16 cellular contexts compared by ENCODE assay signal in genomic region chr9:131651160-131651559, GRCh38.
DNase-seq lines count a peak whose midpoint lies in the region; ATAC-seq and TF ChIP-seq lines count a peak whose summit lies in the region.
"Had no signal": no experiment of that assay in that cellular context is flagged by ENCODE, and none has a peak within 500 bp of the region (broad histone marks: within the 10 kb centered on the region; RNA-seq: fewer than 3 reads in every experiment).

No MANE protein-coding gene starts in this region.

- no peak overlapping the region for H2AFZ ChIP-seq in SK-N-SH (ENCODE audit: low read depth)

- peaks cover 47% of the 10 kb centered on the region for H3K4me1 Mint-ChIP-seq in activated CD8-positive, alpha-beta T cell treated with anti-CD3 and anti-CD28 coated beads for 36 hours (ENCODE audit: low read depth)
- H3K4me1 Mint-ChIP-seq in activated CD8-positive, alpha-beta T cell treated with anti-CD3 and anti-CD28 coated beads, Interleukin-2, amount 10 ng/mL, durations not matched to agents 7 days and 5 days (ENCODE audit: low read depth): peaks cover 24% of the 10 kb centered on the region
- H3K4me1 Mint-ChIP-seq in IgD-negative memory B cell: peaks cover 29 to 52% (median 36%) of the 10 kb centered on the region in 3 donors
- H3K4me1 Mint-ChIP-seq in dendritic cell treated with granulocyte-macrophage colony-stimulating factor and Interleukin-4, amounts not matched to agents 40 ng/mL and 50 ng/mL, for 4 days (ENCODE audit: low read depth): peaks cover 65% of the 10 kb centered on the region

- H3K9me3 ChIP-seq in skeletal muscle satellite cell (replicated peaks; ENCODE audit: low read length): no peaks in the 10 kb centered on the region
- H3K9me3 ChIP-seq in SK-N-SH: no peaks in the 10 kb centered on the region
- H3K9me3 ChIP-seq: heart right ventricle, thyroid gland had no signal

- H3K27me3 ChIP-seq in skeletal muscle satellite cell (ENCODE audit: control insufficient read depth, insufficient read depth, low read length) (no peaks in the 10 kb centered on the region), SK-N-SH (ENCODE audit: insufficient read depth) (no peaks in the 10 kb centered on the region)
- H3K27me3 ChIP-seq: heart right ventricle, thyroid gland had no signal

- peak; percentile 50 for DNase-seq in activated CD8-positive, alpha-beta T cell treated with anti-CD3 and anti-CD28 coated beads for 36 hours
- DNase-seq in activated CD8-positive, alpha-beta T cell treated with anti-CD3 and anti-CD28 coated beads, Interleukin-2, amount 10 ng/mL, durations not matched to agents 7 days and 5 days: no peak
- DNase-seq in SK-N-SH (no peak), NCI-H748 (lab: John Stamatoyannopoulos, UW; ENCODE audit: unreplicated experiment) (no peak), NCI-H1694 treated with DMSO at 0.1 percent for 48 hours (lab: John Stamatoyannopoulos, UW) (no peak)
- DNase-seq: ACHN; central memory CD4-positive, alpha-beta T cell; DMS79 treated with DMSO at 0.1 percent for 48 hours; heart right ventricle; NCI-H1048; thyroid gland had no signal

- H3K27ac ChIP-seq in SK-N-SH (ENCODE audit: low read depth in 2 of 2, low read length in 1 of 2): no peak overlapping the region
- H3K27ac ChIP-seq: SK-N-MC had no signal

- H3K9ac ChIP-seq in skeletal muscle satellite cell (ENCODE audit: low read depth, low read length): peak overlapping the region; percentile 36
- H3K9ac ChIP-seq in SK-N-SH: no peak overlapping the region

- H4K20me1 ChIP-seq in SK-N-SH (ENCODE audit: insufficient read depth): peaks cover 15% of the 10 kb centered on the region; the same call in 1 of the 2 replicates

- intact Hi-C loops in activated CD8-positive, alpha-beta T cell treated with anti-CD3 and anti-CD28 coated beads for 36 hours (cut with micrococcal nuclease): no loop called here
- intact Hi-C loops in dendritic cell treated with granulocyte-macrophage colony-stimulating factor and Interleukin-4, amounts not matched to agents 40 ng/mL and 50 ng/mL, for 4 days (cut with micrococcal nuclease): no loop called here

- H3K4me3 ChIP-seq in skeletal muscle satellite cell (ENCODE audit: low read length) (no peak overlapping the region), SK-N-SH (ENCODE audit: low read depth in 2 of 2, low read length in 1 of 2) (no peak overlapping the region)
- H3K4me3 ChIP-seq: heart right ventricle, SK-N-MC, thyroid gland had no signal

- peaks cover 25% of the 10 kb centered on the region for H3K79me2 ChIP-seq in SK-N-SH (ENCODE audit: insufficient read depth)

- WGBS in SK-N-SH (ENCODE audit: low lambda C conversion rate): 98% methylated on average over 2 of the region's 2 CpGs

- peak overlapping the region; percentile 85 for H3K27ac Mint-ChIP-seq in activated CD8-positive, alpha-beta T cell treated with anti-CD3 and anti-CD28 coated beads for 36 hours
- no peak overlapping the region for H3K27ac Mint-ChIP-seq in activated CD8-positive, alpha-beta T cell treated with anti-CD3 and anti-CD28 coated beads, Interleukin-2, amount 10 ng/mL, durations not matched to agents 7 days and 5 days
- peak overlapping the region; percentile 13 to 59 (median 40) for H3K27ac Mint-ChIP-seq in IgD-negative memory B cell
- H3K27ac Mint-ChIP-seq in dendritic cell treated with granulocyte-macrophage colony-stimulating factor and Interleukin-4, amounts not matched to agents 40 ng/mL and 50 ng/mL, for 4 days: peak overlapping the region; percentile 95

- no peaks in the 10 kb centered on the region for H3K9me2 ChIP-seq in SK-N-SH

- no peaks in the 10 kb centered on the region for H3F3A ChIP-seq in SK-N-SH (replicated peaks; ENCODE audit: insufficient read depth)

- H3K36me3 ChIP-seq in skeletal muscle satellite cell (ENCODE audit: insufficient read depth, low read length) (no peaks in the 10 kb centered on the region), SK-N-SH (replicated peaks in 1 of 2; ENCODE audit: control insufficient read depth in 1 of 2, insufficient read depth in 2 of 2, low read length in 1 of 2) (peaks cover 8 to 9% of the 10 kb centered on the region in 2 experiments)
- H3K36me3 ChIP-seq: thyroid gland had no signal

- no peak overlapping the region for H3K4me3 Mint-ChIP-seq in activated CD8-positive, alpha-beta T cell treated with anti-CD3 and anti-CD28 coated beads for 36 hours
- H3K4me3 Mint-ChIP-seq in activated CD8-positive, alpha-beta T cell treated with anti-CD3 and anti-CD28 coated beads, Interleukin-2, amount 10 ng/mL, durations not matched to agents 7 days and 5 days: no peak overlapping the region
- no peak overlapping the region for H3K4me3 Mint-ChIP-seq in IgD-negative memory B cell
- H3K4me3 Mint-ChIP-seq in dendritic cell treated with granulocyte-macrophage colony-stimulating factor and Interleukin-4, amounts not matched to agents 40 ng/mL and 50 ng/mL, for 4 days: no peak overlapping the region
- H3K4me3 Mint-ChIP-seq: neural crest cell had no signal

- H3K27me3 Mint-ChIP-seq in activated CD8-positive, alpha-beta T cell treated with anti-CD3 and anti-CD28 coated beads for 36 hours: no peaks in the 10 kb centered on the region
- H3K27me3 Mint-ChIP-seq in activated CD8-positive, alpha-beta T cell treated with anti-CD3 and anti-CD28 coated beads, Interleukin-2, amount 10 ng/mL, durations not matched to agents 7 days and 5 days (ENCODE audit: low read depth): no peaks in the 10 kb centered on the region
- H3K27me3 Mint-ChIP-seq in IgD-negative memory B cell: no peaks in the 10 kb centered on the region
- H3K27me3 Mint-ChIP-seq in dendritic cell treated with granulocyte-macrophage colony-stimulating factor and Interleukin-4, amounts not matched to agents 40 ng/mL and 50 ng/mL, for 4 days: no peaks in the 10 kb centered on the region

- peak overlapping the region; percentile 15 for H3K4me2 ChIP-seq in skeletal muscle satellite cell (ENCODE audit: low read length)
- no peak overlapping the region for H3K4me2 ChIP-seq in SK-N-SH

- H3K36me3 Mint-ChIP-seq in activated CD8-positive, alpha-beta T cell treated with anti-CD3 and anti-CD28 coated beads for 36 hours (ENCODE audit: low read depth): peaks cover 26% of the 10 kb centered on the region
- peaks cover 26% of the 10 kb centered on the region for H3K36me3 Mint-ChIP-seq in activated CD8-positive, alpha-beta T cell treated with anti-CD3 and anti-CD28 coated beads, Interleukin-2, amount 10 ng/mL, durations not matched to agents 7 days and 5 days (ENCODE audit: low read depth)
- peaks cover 3% of the 10 kb centered on the region for H3K36me3 Mint-ChIP-seq in IgD-negative memory B cell
- H3K36me3 Mint-ChIP-seq in dendritic cell treated with granulocyte-macrophage colony-stimulating factor and Interleukin-4, amounts not matched to agents 40 ng/mL and 50 ng/mL, for 4 days (ENCODE audit: low read depth): peaks cover 59% of the 10 kb centered on the region

- TF ChIP-seq CTCF in activated CD8-positive, alpha-beta T cell treated with anti-CD3 and anti-CD28 coated beads for 36 hours (IDR thresholded peaks at IDR 0.05): no peak
- no peak for TF ChIP-seq CTCF in SK-N-SH (IDR thresholded peaks at IDR 0.05)

- CTCF ChIA-PET in activated CD8-positive, alpha-beta T cell treated with anti-CD3 and anti-CD28 coated beads for 36 hours (lab: Charles Lee): interaction anchor here (0.9 kb wide), 1 partner anchor 18 kb away, joined by 3 read pairs; no protein-coding TSS in a partner anchor
- CTCF ChIA-PET in activated CD8-positive, alpha-beta T cell treated with anti-CD3 and anti-CD28 coated beads, Interleukin-2, amount 10 ng/mL, durations not matched to agents 7 days and 5 days (lab: Charles Lee): no interaction called here
- CTCF ChIA-PET in SK-N-SH (lab: Yijun Ruan, JAX): interaction anchor here (0.6 to 0.8 kb wide), 2 partner anchors 13 to 239 kb away, joined by 3 read pairs; no protein-coding TSS in a partner anchor

- H3K4me1 ChIP-seq in skeletal muscle satellite cell (ENCODE audit: control insufficient read depth, insufficient read depth, low read length): peaks cover 25% of the 10 kb centered on the region
- H3K4me1 ChIP-seq in SK-N-SH (ENCODE audit: control insufficient read depth in 1 of 2, insufficient read depth in 2 of 2, low read depth in 1 of 2, low read length in 1 of 2): no peaks in the 10 kb centered on the region

- POLR2A ChIA-PET in activated CD8-positive, alpha-beta T cell treated with anti-CD3 and anti-CD28 coated beads for 36 hours (lab: Charles Lee): interaction anchor here (0.8 to 1.1 kb wide), 3 partner anchors 15 to 93 kb away, joined by 3 to 4 read pairs (median 3); no protein-coding TSS in a partner anchor
- POLR2A ChIA-PET in activated CD8-positive, alpha-beta T cell treated with anti-CD3 and anti-CD28 coated beads, Interleukin-2, amount 10 ng/mL, durations not matched to agents 7 days and 5 days (lab: Charles Lee): no interaction called here
- POLR2A ChIA-PET in SK-N-SH (lab: Yijun Ruan, JAX): no interaction called here

- no peaks in the 10 kb centered on the region for H3K9me3 Mint-ChIP-seq in activated CD8-positive, alpha-beta T cell treated with anti-CD3 and anti-CD28 coated beads for 36 hours
- no peaks in the 10 kb centered on the region for H3K9me3 Mint-ChIP-seq in activated CD8-positive, alpha-beta T cell treated with anti-CD3 and anti-CD28 coated beads, Interleukin-2, amount 10 ng/mL, durations not matched to agents 7 days and 5 days (ENCODE audit: insufficient read depth)
- H3K9me3 Mint-ChIP-seq in IgD-negative memory B cell: no peaks in the 10 kb centered on the region
- no peaks in the 10 kb centered on the region for H3K9me3 Mint-ChIP-seq in dendritic cell treated with granulocyte-macrophage colony-stimulating factor and Interleukin-4, amounts not matched to agents 40 ng/mL and 50 ng/mL, for 4 days
- H3K9me3 Mint-ChIP-seq: neural crest cell had no signal

- peak; percentile 76 for ATAC-seq in activated CD8-positive, alpha-beta T cell treated with anti-CD3 and anti-CD28 coated beads for 36 hours
- no peak for ATAC-seq in activated CD8-positive, alpha-beta T cell treated with anti-CD3 and anti-CD28 coated beads, Interleukin-2, amount 10 ng/mL, durations not matched to agents 7 days and 5 days

- TF ChIP-seq EP300 in SK-N-SH (IDR thresholded peaks at IDR 0.05; ENCODE audit: borderline replicate concordance in 1 of 2, low read depth in 1 of 2, low read length in 1 of 2): no peak

- no peak for TF ChIP-seq RAD21 in SK-N-SH (IDR thresholded peaks at IDR 0.05; ENCODE audit: low read length)

TF ChIP-seq in SK-N-SH, 30 proteins besides CTCF, POLR2A, EP300 and RAD21 (continues in another document):
- TF ChIP-seq, protein P1, sequence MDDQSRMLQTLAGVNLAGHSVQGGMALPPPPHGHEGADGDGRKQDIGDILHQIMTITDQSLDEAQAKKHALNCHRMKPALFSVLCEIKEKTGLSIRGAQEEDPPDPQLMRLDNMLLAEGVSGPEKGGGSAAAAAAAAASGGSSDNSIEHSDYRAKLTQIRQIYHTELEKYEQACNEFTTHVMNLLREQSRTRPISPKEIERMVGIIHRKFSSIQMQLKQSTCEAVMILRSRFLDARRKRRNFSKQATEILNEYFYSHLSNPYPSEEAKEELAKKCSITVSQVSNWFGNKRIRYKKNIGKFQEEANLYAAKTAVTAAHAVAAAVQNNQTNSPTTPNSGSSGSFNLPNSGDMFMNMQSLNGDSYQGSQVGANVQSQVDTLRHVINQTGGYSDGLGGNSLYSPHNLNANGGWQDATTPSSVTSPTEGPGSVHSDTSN (IDR thresholded peaks at IDR 0.05): no peak
